8 cellular contexts compared by ENCODE assay signal in genomic region chr1:19311931-19312781, GRCh38. TPM values are rescaled to one million over a fixed set of nuclear protein-coding genes. Genes with fewer than 3 reads are reported as not detected.
DNase-seq lines count a peak whose midpoint lies in the region; ATAC-seq and TF ChIP-seq lines count a peak whose summit lies in the region.

AKR7A2 (minus strand) TSS chr1:19312144; CDS start chr1:19312124, 20 bp downstream.
SLC66A1 (plus strand) TSS chr1:19312326; CDS start chr1:19317678, 5,352 bp downstream.

- no peaks in the 10 kb centered on the region for H3K9me3 ChIP-seq in T-helper 17 cell (ENCODE audit: control insufficient read depth, low read length, poor library complexity, severe bottlenecking)
- no peaks in the 10 kb centered on the region for H3K9me3 ChIP-seq in left ventricle myocardium inferior (replicated peaks)
- no peaks in the 10 kb centered on the region for H3K9me3 ChIP-seq in prostate gland
- no peaks in the 10 kb centered on the region for H3K9me3 ChIP-seq in upper lobe of right lung

- TF ChIP-seq CTCF in GM13977 (IDR thresholded peaks at IDR 0.05; ENCODE audit: extremely low read depth, insufficient read depth, missing control alignments) (no peak), left ventricle myocardium inferior (IDR thresholded peaks at IDR 0.05; ENCODE audit: borderline replicate concordance) (peak; percentile 43), prostate gland (IDR thresholded peaks at IDR 0.05) (peak in 2 of 4 experiments; percentile 48 to 56), upper lobe of right lung (IDR thresholded peaks at IDR 0.05) (no peak)

- ATAC-seq in HG02870 (IDR thresholded peaks at IDR 0.05; ENCODE audit: unreplicated experiment): peak; percentile 50
- ATAC-seq in T-helper 17 cell: peak; percentile 97
- ATAC-seq in upper lobe of right lung: peak; percentile 97

- H3K36me3 ChIP-seq in left ventricle myocardium inferior (peaks cover 15% of the 10 kb centered on the region), prostate gland (peaks cover 0 to 9% of the 10 kb centered on the region in 2 donors), upper lobe of right lung (peaks cover 16% of the 10 kb centered on the region)

- peak; percentile 100 for DNase-seq in GM13977 (ENCODE audit: low spot score)
- DNase-seq in NCI-H146 (lab: John Stamatoyannopoulos, UW): peak; percentile 87
- peak; percentile 86 to 90 (median 86) for DNase-seq in T-helper 17 cell
- peak; percentile 93 for DNase-seq in left ventricle myocardium inferior
- DNase-seq in prostate gland (ENCODE audit: low spot score): peak; percentile 90
- peak; percentile 96 for DNase-seq in upper lobe of right lung

- WGBS in prostate gland: 1% methylated on average over 61 of the region's 105 CpGs

- H3K27me3 ChIP-seq in left ventricle myocardium inferior (ENCODE audit: low read depth) (no peaks in the 10 kb centered on the region), prostate gland (replicated peaks; ENCODE audit: insufficient read depth) (no peaks in the 10 kb centered on the region), upper lobe of right lung (no peaks in the 10 kb centered on the region)

- H3K36me3 Mint-ChIP-seq in T-helper 17 cell (ENCODE audit: low read depth): peaks cover 7% of the 10 kb centered on the region

- peak; percentile 91 for TF ChIP-seq POLR2A in prostate gland (IDR thresholded peaks at IDR 0.05)

- intact Hi-C loops in left ventricle myocardium inferior (cut with micrococcal nuclease) (no loop called here), prostate gland (cut with DNase I) (no loop called here), upper lobe of right lung (cut with DNase I) (no loop called here)

- H3K4me3 ChIP-seq in left ventricle myocardium inferior (peak within 1 kb of the TSS; percentile 88), prostate gland (peak within 1 kb of the TSS; percentile 66 to 86), upper lobe of right lung (peak within 1 kb of the TSS; percentile 97)

- H3K4me1 Mint-ChIP-seq in T-helper 17 cell: peaks cover 39% of the 10 kb centered on the region

- H3K4me3 Mint-ChIP-seq in T-helper 17 cell: peak within 1 kb of the TSS; percentile 99

- in situ Hi-C loops in GM13977 (cut with MboI; ENCODE audit: low pct_unique_long_range_greater_than_20kb, low sequenced_read_pairs, unreplicated experiment): no loop called here

- peak within 1 kb of the TSS; percentile 93 for H3K27ac Mint-ChIP-seq in T-helper 17 cell

- H3K4me1 ChIP-seq in left ventricle myocardium inferior (peaks cover 42% of the 10 kb centered on the region), prostate gland (replicated peaks) (peaks cover 3% of the 10 kb centered on the region), upper lobe of right lung (peaks cover 15% of the 10 kb centered on the region)

- peak within 1 kb of the TSS; percentile 86 for H3K27ac ChIP-seq in angular gyrus (ENCODE audit: low read depth, low read length)
- peak within 1 kb of the TSS; percentile 88 for H3K27ac ChIP-seq in left ventricle myocardium inferior (replicated peaks)
- H3K27ac ChIP-seq in prostate gland: peak within 1 kb of the TSS; percentile 78 to 79
- H3K27ac ChIP-seq in upper lobe of right lung: peak within 1 kb of the TSS; percentile 92

- no peaks in the 10 kb centered on the region for H3K27me3 Mint-ChIP-seq in T-helper 17 cell

RNA-seq across cellular contexts. Expression of gene AKR7A2, which starts in this region (rescaled TPM):
- 10 to 100 TPM; 17.3 to 21.9 TPM for total RNA-seq in T-helper 17 cell
- total RNA-seq in left ventricle myocardium inferior: 43.7 TPM
- total RNA-seq in prostate gland: 100 to 1,000 TPM; 153 to 172 TPM
- total RNA-seq in upper lobe of right lung: 39.1 TPM

RNA-seq across cellular contexts. Expression of gene SLC66A1, which starts in this region (rescaled TPM):
- 1 to 10 TPM; 3.3 to 3.9 TPM for total RNA-seq in T-helper 17 cell
- total RNA-seq in left ventricle myocardium inferior: 5.8 TPM
- total RNA-seq in prostate gland: 10 to 100 TPM; 24.4 to 49.6 TPM
- 20.9 TPM for total RNA-seq in upper lobe of right lung

Comparison
In these comparisons a context has a peak if more than half of its experiments do, and no peak if none do; other contexts are left out.
1. Peak in every context shown above with its lines: DNase-seq, ATAC-seq, H3K4me3 ChIP-seq and H3K27ac ChIP-seq.